9 cellular contexts compared by ENCODE assay signal in genomic region chr17:81398170-81398854, GRCh38. TPM values are rescaled to one million over a fixed set of nuclear protein-coding genes. Genes with fewer than 3 reads are reported as not detected.
DNase-seq lines count a peak whose midpoint lies in the region; ATAC-seq, FAIRE-seq and TF ChIP-seq lines count a peak whose summit lies in the region.
"Had no signal": no experiment of that assay in that cellular context is flagged by ENCODE, and none has a peak within 500 bp of the region (broad histone marks: within the 10 kb centered on the region; RNA-seq: fewer than 3 reads in every experiment).

No MANE protein-coding gene starts in this region.

- BruUV-seq in K562 (replicated peaks; lab: Mats Ljungman, UMichigan) = TSS peak; percentile 27

- H3K9ac ChIP-seq in K562 (ENCODE audit: insufficient read depth in 1 of 2, low read depth in 2 of 2, low read length in 2 of 2) = peak overlapping the region; percentile 75 to 96; a peak in 3 of 4 replicates

- H3K4me3 ChIP-seq in heart right ventricle (peak overlapping the region; percentile 14 to 94 (median 78)), K562 (peak overlapping the region; percentile 84), lower leg skin (ENCODE audit: low read depth, poor library complexity, severe bottlenecking) (peak overlapping the region; percentile 31), tibial nerve (peak overlapping the region; percentile 49 to 89 (median 70))

- POLR2A ChIA-PET in K562 (lab: Yijun Ruan, JAX) = interaction anchor here (0.6 to 1.1 kb wide), 4 partner anchors 11 to 70 kb away, joined by 3 to 4 read pairs (median 3); no protein-coding TSS in a partner anchor

- in situ Hi-C loops in K562 (cut with MboI) = no loop called here

- no peak for FAIRE-seq in K562 (lab: Jason Lieb, UNC)
- FAIRE-seq: colon had no signal

- TF ChIP-seq CTCF in heart right ventricle (IDR thresholded peaks at IDR 0.05) = no peak
- TF ChIP-seq CTCF in K562 (IDR thresholded peaks at IDR 0.05 in 2 of 3, conservative IDR thresholded peaks at IDR 0.05 in 1 of 3; ENCODE audit: insufficient read depth in 2 of 3, low read depth in 1 of 3, low read length in 3 of 3) = no peak
- no peak for TF ChIP-seq CTCF in lower leg skin (IDR thresholded peaks at IDR 0.05)
- TF ChIP-seq CTCF in tibial nerve (IDR thresholded peaks at IDR 0.05) = no peak

- H3K79me2 ChIP-seq in K562 (ENCODE audit: control insufficient read depth, insufficient read depth, low read length) = peaks cover 52% of the 10 kb centered on the region

- H3K4me2 ChIP-seq in K562 (ENCODE audit: insufficient read depth, low read length) = no peak overlapping the region; the same call in 1 of the 2 replicates

- H3K27me3 ChIP-seq in heart right ventricle (peaks cover 0 to 61% (median 0%) of the 10 kb centered on the region in 7 donors), K562 (ENCODE audit: control insufficient read depth in 2 of 2, insufficient read depth in 2 of 2, low read length in 2 of 2) (no peaks in the 10 kb centered on the region), tibial nerve (no peaks in the 10 kb centered on the region)

- H3K4me1 ChIP-seq in heart right ventricle (peaks cover 26 to 84% (median 40%) of the 10 kb centered on the region in 9 donors), K562 (replicated peaks in 1 of 2; ENCODE audit: control insufficient read depth in 2 of 2, insufficient read depth in 2 of 2, low read length in 2 of 2) (peaks cover 26 to 84% of the 10 kb centered on the region in 2 experiments), tibial nerve (peaks cover 0 to 49% (median 38%) of the 10 kb centered on the region in 4 donors)

- 7% methylated on average over 47 to 49 of the region's 49 CpGs for WGBS in heart right ventricle, 2 donors
- 93% methylated on average over 19 of the region's 49 CpGs for WGBS in K562 (ENCODE audit: insufficient coverage, low coverage, missing lambda C conversion rate)
- WGBS in lower leg skin, 2 donors = 4 to 6% methylated on average over 41 to 46 of the region's 49 CpGs
- 3 to 9% methylated on average over 28 to 48 of the region's 49 CpGs for WGBS in tibial nerve, 2 donors

- H3K27ac ChIP-seq in heart right ventricle (peak overlapping the region; percentile 92 to 99 (median 96)), K562 (ENCODE audit: extremely low read depth, low read depth, low read length) (peak overlapping the region; percentile 80; the same call in 1 of the 3 replicates), tibial nerve (peak overlapping the region; percentile 83 to 98 (median 94))

- TF ChIP-seq EP300 in K562 (IDR thresholded peaks at IDR 0.05; ENCODE audit: low read length) (no peak), tibial nerve (IDR thresholded peaks at IDR 0.05) (peak in 1 of 2 donors; percentile 15)

- TF ChIP-seq POLR2A in K562 (conservative IDR thresholded peaks at IDR 0.05) (no peak), lower leg skin (IDR thresholded peaks at IDR 0.05) (no peak), tibial nerve (IDR thresholded peaks at IDR 0.05) (no peak)

- intact Hi-C loops in heart right ventricle (cut with DNase I) (loop anchor here in 3 of 10 donors (1.0 to 10.0 kb wide), 3 partner anchors 86 to 144 kb away; no protein-coding TSS in a partner anchor), Right ventricle myocardium inferior (cut with DNase I) (no loop called here), K562 (cut with micrococcal nuclease) (no loop called here), lower leg skin (cut with DNase I; ENCODE audit: low total_unique reads) (loop anchor here (5.0 kb wide), 1 partner anchor 114 kb away; the partner anchor contains the start of gene ACTG1), sciatic nerve (cut with DNase I) (no loop called here)

- no peaks in the 10 kb centered on the region for H3K36me3 ChIP-seq in heart right ventricle
- peaks cover 22% of the 10 kb centered on the region; the same call in 2 of the 3 replicates for H3K36me3 ChIP-seq in K562 (ENCODE audit: control insufficient read depth, insufficient read depth, low read length)
- H3K36me3 ChIP-seq in tibial nerve = no peaks in the 10 kb centered on the region

- CTCF ChIA-PET in K562 (lab: Yijun Ruan, JAX; ENCODE audit: low intra/inter-chr PET ratio) = no interaction called here

- DNase-seq in heart right ventricle = no peak
- no peak for DNase-seq in Right ventricle myocardium inferior (ENCODE audit: missing footprints)
- DNase-seq in K562 (ENCODE audit: extremely low read depth in 1 of 4, low spot score in 3 of 4) = no peak
- DNase-seq in lower leg skin (ENCODE audit: low spot score in 2 of 2) = no peak
- no peak for DNase-seq in tibial nerve (ENCODE audit: low spot score in 2 of 2)
- DNase-seq in sciatic nerve (ENCODE audit: low spot score) = no peak
- no peak for DNase-seq in CD1c-positive myeloid dendritic cell (ENCODE audit: extremely low spot score)

- H4K20me1 ChIP-seq in K562 (replicated peaks; ENCODE audit: control insufficient read depth, insufficient read depth, low read length) = no peaks in the 10 kb centered on the region

- H2AFZ ChIP-seq in K562 (ENCODE audit: low read depth, low read length) = no peak overlapping the region

- TF ChIP-seq RAD21 in K562 (CRISPR knock-in tag; conservative IDR thresholded peaks at IDR 0.05 in 1 of 2, IDR thresholded peaks at IDR 0.05 in 1 of 2) = no peak

- ATAC-seq in heart right ventricle (no peak), Right ventricle myocardium inferior (no peak), K562 (no peak), HG03196 (IDR thresholded peaks at IDR 0.05; ENCODE audit: unreplicated experiment) (no peak), sciatic nerve (no peak)

- H3K9me3 ChIP-seq in heart right ventricle (no peaks in the 10 kb centered on the region), K562 (replicated peaks; ENCODE audit: control insufficient read depth, insufficient read depth, low read depth, low read length) (no peaks in the 10 kb centered on the region), tibial nerve (no peaks in the 10 kb centered on the region)

- H3K9me1 ChIP-seq in K562 (ENCODE audit: control insufficient read depth, insufficient read depth, low read length) = no peaks in the 10 kb centered on the region

TF ChIP-seq in K562, 482 proteins besides CTCF, POLR2A, EP300 and RAD21 (continues in another document):
- peak; percentile 14 for TF ChIP-seq HNRNPLL (IDR thresholded peaks at IDR 0.05; ENCODE audit: low read depth, low read length, poor library complexity, severe bottlenecking)
- no peak for TF ChIP-seq HMG20A (CRISPR knock-in tag; conservative IDR thresholded peaks at IDR 0.05)
- peak; percentile 44 for TF ChIP-seq ZFX (CRISPR knock-in tag; IDR thresholded peaks at IDR 0.05)
- TF ChIP-seq E2F5 (CRISPR knock-in tag; IDR thresholded peaks at IDR 0.05) = 0 out of 2 replicates have a peak, but pooled peaks have one; percentile 11
- TF ChIP-seq ZNF740 (CRISPR knock-in tag; IDR thresholded peaks at IDR 0.05) = peak; percentile 23; the same call in 1 of the 2 replicates
- TF ChIP-seq ZNF740 (tag; IDR thresholded peaks at IDR 0.05) = no peak
- TF ChIP-seq IFI16 (CRISPR knock-in tag; IDR thresholded peaks at IDR 0.05) = no peak
- no peak for TF ChIP-seq ZNF316 (IDR thresholded peaks at IDR 0.05)
- no peak for TF ChIP-seq TAF9B (IDR thresholded peaks at IDR 0.05; ENCODE audit: partially characterized antibody)
- TF ChIP-seq HNRNPL (IDR thresholded peaks at IDR 0.05; ENCODE audit: low read depth, low read length) = no peak
- TF ChIP-seq EHMT2 (IDR thresholded peaks at IDR 0.05) = no peak
- no peak for TF ChIP-seq CBFA2T3 (IDR thresholded peaks at IDR 0.05)
- 0 out of 2 replicates have a peak, but pooled peaks have one; percentile 21 for TF ChIP-seq POLR2G (IDR thresholded peaks at IDR 0.05; ENCODE audit: low read depth, low read length)

RNA-seq across cellular contexts. Expression of gene BAHCC1, which starts 3.1 kb away (rescaled TPM):
- total RNA-seq in heart right ventricle (10 to 100 TPM in 2 of 10 donors, 1 to 10 TPM in 8; 6.3 to 11.1 (median 9.2) TPM), Right ventricle myocardium inferior (9.9 TPM), K562 (2014; rRNA removed) (11.1 and 13.9 TPM in 2 replicates), K562 (2014; rRNA removed; fragmentation: Illumina TruSeq; extraction: Trizol) (2.1 and 2.6 TPM in 2 replicates), K562 (2015; rRNA removed; fragmentation: Illumina TruSeq; extraction: Trizol) (5.0 and 6.5 TPM in 2 replicates), K562 (2021) (20.8 and 26.9 TPM in 2 replicates), lower leg skin (10 to 100 TPM in 2 of 4 donors, 1 to 10 TPM in 2; 4.1 to 14.2 (median 10.0) TPM), tibial nerve (10 to 100 TPM; 15.1 to 38.7 (median 27.4) TPM), sciatic nerve (47.8 TPM)
- polyA plus RNA-seq in heart right ventricle (10 to 100 TPM in 1 of 2 donors, 1 to 10 TPM in 1; 4.8 to 13.1 TPM), K562 (2011; rRNA removed) (4.4 and 11.8 TPM in 2 replicates), K562 (2014; fragmentation: Illumina TruSeq; extraction: Trizol) (5.5 and 6.8 TPM in 2 replicates), K562 (2014; fragmentation: Nextera tagmentation; extraction: Ambion mirVana) (under 1 TPM; 0.14 to 0.24 TPM), K562 (2014; rRNA removed) (17.2 and 23.3 TPM in 2 replicates)
- total RNA-seq in K562 (2011; cell fraction: chromatin; rRNA removed; ENCODE audit: low replicate concordance) = 32.5 and 87.9 TPM in 2 replicates
- total RNA-seq in K562 (2011; cell fraction: nucleolus; rRNA removed) = 48.6 and 57.5 TPM in 2 replicates
- 39.0 and 40.6 TPM in 2 replicates for total RNA-seq in K562 (2011; cell fraction: nucleoplasm; rRNA removed)
- polyA plus RNA-seq in K562 (2011; cell fraction: cytosol; rRNA removed) = 8.6 and 8.8 TPM in 2 replicates
- polyA plus RNA-seq in K562 (2011; cell fraction: nucleus; rRNA removed) = 112 and 139 TPM in 2 replicates
- polyA plus RNA-seq in K562 (2012) = 14.4 and 22.5 TPM in 2 replicates
- polyA minus RNA-seq in K562 (2011; rRNA and poly(A)+ RNA removed) = 0.72 and 2.7 TPM in 2 replicates
- 6.8 and 8.7 TPM in 2 replicates for polyA minus RNA-seq in K562 (2011; cell fraction: cytosol; rRNA and poly(A)+ RNA removed)
- polyA minus RNA-seq in K562 (2011; cell fraction: nucleus; rRNA and poly(A)+ RNA removed) = 12.7 and 15.3 TPM in 2 replicates

Comparison
In these comparisons a context has a peak if more than half of its experiments do, and no peak if none do; other contexts are left out.
1. H3K4me3 ChIP-seq: peak in every context shown above with its lines; median percentile 84 in K562; 78 in heart right ventricle; 70 in tibial nerve; 31 in lower leg skin.